Comparison of ENCODE assay signal across 8 cellular contexts in genomic region chr1:70411360-70411844, GRCh38. TPM values are rescaled to one million over a fixed set of nuclear protein-coding genes. Genes with fewer than 3 reads are reported as not detected.
DNase-seq lines count a peak whose midpoint lies in the region; ATAC-seq and TF ChIP-seq lines count a peak whose summit lies in the region.

No MANE protein-coding gene starts in this region.

- no peaks in the 10 kb centered on the region for H3K9me3 Mint-ChIP-seq in immature natural killer cell

- peak overlapping the region; percentile 88 to 97 (median 95) for H3K27ac Mint-ChIP-seq in immature natural killer cell

- peaks cover 17 to 18% of the 10 kb centered on the region in 2 donors for H3K4me1 Mint-ChIP-seq in immature natural killer cell

- no peaks in the 10 kb centered on the region for H3K36me3 Mint-ChIP-seq in immature natural killer cell

- no peak for DNase-seq in ascending aorta (ENCODE audit: low spot score in 2 of 2)
- no peak for DNase-seq in immature natural killer cell
- DNase-seq in stimulated activated naive CD8-positive, alpha-beta T cell treated with anti-CD3 and anti-CD28 coated beads, Interleukin-15, Interleukin-2, amounts not matched to agents 100 U/mL and 50 U/mL, for 24 hours: no peak
- DNase-seq in NCI-H1930 (lab: John Stamatoyannopoulos, UW): no peak
- no peak for DNase-seq in NCI-H2107 treated with DMSO at 0.1 percent for 48 hours (lab: John Stamatoyannopoulos, UW; ENCODE audit: unreplicated experiment)

- H3K36me3 ChIP-seq in ascending aorta: peaks cover 0 to 4% of the 10 kb centered on the region in 2 donors

- H3K4me3 Mint-ChIP-seq in immature natural killer cell: peak overlapping the region; percentile 91 to 95 (median 92)

- H3K27ac ChIP-seq in ascending aorta: peak overlapping the region; percentile 93 to 96

- intact Hi-C loops in ascending aorta (cut with DNase I): loop anchor here (1.0 to 5.0 kb wide), 4 partner anchors 57 to 670 kb away; partner anchors contain the start of genes ANKRD13C, LRRC40, SRSF11 and ZRANB2

- no peaks in the 10 kb centered on the region for H3K9me3 ChIP-seq in ascending aorta

- peaks cover 9 to 14% (median 10%) of the 10 kb centered on the region in 3 donors for H3K27me3 Mint-ChIP-seq in immature natural killer cell (ENCODE audit: low read depth in 3 of 3)

- H3K4me3 ChIP-seq in ascending aorta: peak overlapping the region; percentile 73 to 91

- no peaks in the 10 kb centered on the region for H3K27me3 ChIP-seq in ascending aorta

- TF ChIP-seq CTCF in ascending aorta (IDR thresholded peaks at IDR 0.05): no peak

- peaks cover 0 to 7% of the 10 kb centered on the region in 2 donors for H3K4me1 ChIP-seq in ascending aorta

- ATAC-seq in GM18511 (IDR thresholded peaks at IDR 0.05; ENCODE audit: unreplicated experiment) (peak; percentile 15), HG03280 (IDR thresholded peaks at IDR 0.05; ENCODE audit: unreplicated experiment) (peak; percentile 1), HG02852 (IDR thresholded peaks at IDR 0.05; ENCODE audit: unreplicated experiment) (no peak)
- ATAC-seq in stimulated activated naive CD8-positive, alpha-beta T cell treated with anti-CD3 and anti-CD28 coated beads, Interleukin-15, Interleukin-2, amounts not matched to agents 100 U/mL and 50 U/mL, for 24 hours: peak; percentile 13

RNA-seq across cellular contexts. Expression of gene CTH, which starts 0.3 kb away (rescaled TPM):
- 4.3 TPM for total RNA-seq in ascending aorta
- polyA plus RNA-seq in immature natural killer cell: 1 to 10 TPM in 1 of 3 donors, under 1 TPM in 1, not detected in 1; 0.28 to 1.2 TPM

RNA-seq across cellular contexts. Expression of gene ANKRD13C, which starts 56.9 kb away (rescaled TPM):
- total RNA-seq in ascending aorta: 30.2 TPM
- polyA plus RNA-seq in immature natural killer cell: 10 to 100 TPM in 1 of 3 donors, 1 to 10 TPM in 2; 7.0 to 14.6 (median 8.3) TPM
